In the genomic region with DNA sequence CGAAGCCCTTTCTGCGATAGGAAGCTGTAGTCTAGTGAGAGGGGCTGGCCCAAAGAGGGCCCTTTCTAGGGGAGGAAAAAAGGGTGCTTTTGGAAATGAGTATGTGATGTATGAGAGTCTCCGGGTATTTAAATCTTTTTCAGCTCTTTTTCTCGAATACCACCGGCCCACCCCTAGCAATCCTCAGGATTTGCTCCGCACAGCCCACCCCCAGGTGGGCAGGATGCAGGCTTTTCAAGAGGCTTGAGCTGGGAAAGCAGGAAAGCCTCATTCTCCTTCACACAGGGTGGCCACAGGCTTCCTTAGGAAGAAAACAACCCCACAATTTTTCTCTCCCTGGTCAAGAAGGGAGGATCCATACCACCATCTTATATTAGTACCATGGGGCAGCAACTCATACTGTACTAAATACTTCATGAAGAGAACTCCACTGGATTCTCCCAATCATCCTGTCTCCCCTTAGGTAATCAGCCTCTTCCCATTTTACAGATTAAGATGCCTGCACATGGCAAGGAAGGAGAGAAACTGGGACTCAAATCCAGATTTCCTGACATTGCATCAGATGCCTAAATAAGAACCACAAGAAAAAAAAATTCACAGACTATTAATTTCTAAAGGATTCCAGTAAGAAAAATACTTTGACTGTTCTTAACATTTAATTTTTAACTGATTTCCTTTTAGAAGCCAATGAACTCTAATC, we compare ENCODE assay signal across 19 cellular contexts.
DNase-seq lines count a peak whose midpoint lies in the region; ATAC-seq, FAIRE-seq and TF ChIP-seq lines count a peak whose summit lies in the region.
"Had no signal": no experiment of that assay in that cellular context is flagged by ENCODE, and none has a peak within 500 bp of the region (broad histone marks: within the 10 kb centered on the region; RNA-seq: fewer than 3 reads in every experiment).

No MANE protein-coding gene starts in this region.

- no peaks in the 10 kb centered on the region for H3K9me1 ChIP-seq in keratinocyte (ENCODE audit: control insufficient read depth, extremely low read depth, insufficient read depth, low read length)

- TF ChIP-seq POLR2A in A549 (IDR thresholded peaks at IDR 0.05; ENCODE audit: low read length), result no peak

- H3K27me3 ChIP-seq in keratinocyte (ENCODE audit: control insufficient read depth, extremely low read depth, insufficient read depth, low read length), result no peaks in the 10 kb centered on the region
- H3K27me3 ChIP-seq in HAP-1 (ENCODE audit: low read depth), result no peaks in the 10 kb centered on the region
- H3K27me3 ChIP-seq in heart right ventricle, result no peaks in the 10 kb centered on the region
- H3K27me3 ChIP-seq: colonic mucosa, gastrocnemius medialis, tibial artery had no signal

- in situ Hi-C loops in HAP-1 (cut with MboI; ENCODE audit: low sequenced_read_pairs), result no loop called here

- peaks cover 91% of the 10 kb centered on the region for H3K79me2 ChIP-seq in keratinocyte (ENCODE audit: control insufficient read depth, insufficient read depth, low read length)

- peaks cover 81% of the 10 kb centered on the region for H3K4me1 ChIP-seq in A549
- peaks cover 3% of the 10 kb centered on the region; the same call in 1 of the 2 replicates for H3K4me1 ChIP-seq in HEK293 (ENCODE audit: control insufficient read depth, insufficient read depth, low read length)
- peaks cover 10% of the 10 kb centered on the region for H3K4me1 ChIP-seq in keratinocyte (ENCODE audit: control insufficient read depth, extremely low read depth, insufficient read depth, low read length)
- peaks cover 20% of the 10 kb centered on the region for H3K4me1 ChIP-seq in HAP-1
- peaks cover 4 to 71% (median 65%) of the 10 kb centered on the region in 9 donors for H3K4me1 ChIP-seq in heart right ventricle
- H3K4me1 ChIP-seq: colonic mucosa had no signal

- peaks cover under 1% of the 10 kb centered on the region for H3K27me3 Mint-ChIP-seq in brain
- no peaks in the 10 kb centered on the region for H3K27me3 Mint-ChIP-seq in stimulated activated memory B cell treated with anti-CD40 and anti-IgM and Interleukin-4, amounts not matched to agents 10 μg/mL and 1 μg/mL and 100 μg/mL, for 72 hours
- H3K27me3 Mint-ChIP-seq: activated naive CD8-positive, alpha-beta T cell treated with anti-CD3 and anti-CD28 coated beads, Interleukin-2, amount 50 U/mL, for 24 hours had no signal

- peak overlapping the region; percentile 30 for H3K9ac ChIP-seq in keratinocyte (ENCODE audit: control insufficient read depth, extremely low read depth, insufficient read depth, low read length)

- H3K27ac Mint-ChIP-seq in brain, result peak overlapping the region in 3 of 5 experiments; percentile 40 to 88 (median 80)
- no peak overlapping the region for H3K27ac Mint-ChIP-seq in stimulated activated memory B cell treated with anti-CD40 and anti-IgM and Interleukin-4, amounts not matched to agents 10 μg/mL and 1 μg/mL and 100 μg/mL, for 72 hours
- H3K27ac Mint-ChIP-seq: activated naive CD8-positive, alpha-beta T cell treated with anti-CD3 and anti-CD28 coated beads, Interleukin-2, amount 50 U/mL, for 24 hours had no signal

- CTCF ChIA-PET in A549 (lab: Yijun Ruan, JAX), result no interaction called here
- CTCF ChIA-PET in HEK293 (lab: Yijun Ruan, JAX), result no interaction called here

- WGBS in A549 (ENCODE audit: missing lambda C conversion rate), result 98% methylated on average over 6 of the region's 6 CpGs
- 81 to 82% methylated on average over 6 of the region's 6 CpGs for WGBS in heart right ventricle, 2 donors

- H3K4me3 ChIP-seq in A549 (no peak overlapping the region), HEK293 (ENCODE audit: low read depth, low read length) (no peak overlapping the region), keratinocyte (ENCODE audit: control insufficient read depth in 2 of 3, extremely low read depth in 1 of 3, insufficient read depth in 2 of 3, low read depth in 1 of 3, low read length in 3 of 3) (no peak overlapping the region), HAP-1 (no peak overlapping the region), heart right ventricle (no peak overlapping the region)
- H3K4me3 ChIP-seq: colonic mucosa, gastrocnemius medialis, GM12878, tibial artery had no signal

- peaks cover 4% of the 10 kb centered on the region for H4K20me1 ChIP-seq in keratinocyte (ENCODE audit: control insufficient read depth, extremely low read depth, insufficient read depth, low read length)

- H3K4me2 ChIP-seq in A549 (peak overlapping the region; percentile 9; the same call in 2 of the 3 replicates), keratinocyte (ENCODE audit: control insufficient read depth, extremely low read depth, insufficient read depth, low read depth, low read length) (no peak overlapping the region)

- no peaks in the 10 kb centered on the region for H3K9me3 Mint-ChIP-seq in brain
- no peaks in the 10 kb centered on the region for H3K9me3 Mint-ChIP-seq in stimulated activated memory B cell treated with anti-CD40 and anti-IgM and Interleukin-4, amounts not matched to agents 10 μg/mL and 1 μg/mL and 100 μg/mL, for 72 hours
- H3K9me3 Mint-ChIP-seq: activated naive CD8-positive, alpha-beta T cell treated with anti-CD3 and anti-CD28 coated beads, Interleukin-2, amount 50 U/mL, for 24 hours; mesothelial cell of epicardium had no signal

- no peak for DNase-seq in A549 (ENCODE audit: low read depth in 1 of 2, low spot score in 1 of 2)
- no peak for DNase-seq in keratinocyte (ENCODE audit: low read depth, low spot score)
- no peak for DNase-seq in HAP-1 (ENCODE audit: low spot score in 2 of 2)
- no peak for DNase-seq in heart right ventricle
- DNase-seq in NCI-H2107 treated with DMSO at 0.1 percent for 48 hours (lab: John Stamatoyannopoulos, UW; ENCODE audit: unreplicated experiment), result no peak
- DNase-seq: activated naive CD8-positive, alpha-beta T cell treated with anti-CD3 and anti-CD28 coated beads, Interleukin-2, amount 50 U/mL, for 24 hours; colonic mucosa; DMS79; gastrocnemius medialis; kidney; NCI-H1694 treated with DMSO at 0.1 percent for 48 hours; NCI-H82; stimulated activated CD4-positive, alpha-beta T cell treated with anti-CD3 and anti-CD28 coated beads, Interleukin-15, amount 100 ng/mL, for 24 hours; tibial artery had no signal

- no peak overlapping the region for H2AFZ ChIP-seq in keratinocyte (ENCODE audit: control insufficient read depth, low read length)

- no peak for TF ChIP-seq RAD21 in A549 (conservative IDR thresholded peaks at IDR 0.05 in 1 of 2, IDR thresholded peaks at IDR 0.05 in 1 of 2)

- no peak for ATAC-seq in A549
- ATAC-seq in heart right ventricle, result no peak
- ATAC-seq in stimulated activated memory B cell treated with anti-CD40 and anti-IgM and Interleukin-4, amounts not matched to agents 10 μg/mL and 1 μg/mL and 100 μg/mL, for 72 hours, result no peak
- ATAC-seq: activated naive CD8-positive, alpha-beta T cell treated with anti-CD3 and anti-CD28 coated beads, Interleukin-2, amount 50 U/mL, for 24 hours; gastrocnemius medialis; GM12878 had no signal

- no peaks in the 10 kb centered on the region for H3K36me3 Mint-ChIP-seq in brain
- H3K36me3 Mint-ChIP-seq in stimulated activated memory B cell treated with anti-CD40 and anti-IgM and Interleukin-4, amounts not matched to agents 10 μg/mL and 1 μg/mL and 100 μg/mL, for 72 hours, result peaks cover 17% of the 10 kb centered on the region

- intact Hi-C loops in heart right ventricle (cut with DNase I), result loop anchor here in 1 of 10 donors (10.0 kb wide), 1 partner anchor 62 kb away; no protein-coding TSS in a partner anchor

- TF ChIP-seq CTCF in A549 (IDR thresholded peaks at IDR 0.05) (no peak), HEK293 (tag by site-specific recombination; IDR thresholded peaks at IDR 0.05) (no peak), brain (conservative IDR thresholded peaks at IDR 0.05) (no peak), keratinocyte (optimal IDR thresholded peaks at IDR 0.05 in 1 of 3, IDR thresholded peaks at IDR 0.05 in 1 of 3, conservative IDR thresholded peaks at IDR 0.05 in 1 of 3; ENCODE audit: extremely low read depth in 1 of 3, insufficient read depth in 2 of 3, low read length in 3 of 3) (no peak), heart right ventricle (IDR thresholded peaks at IDR 0.05) (no peak)

- no peak for TF ChIP-seq EP300 in A549 (IDR thresholded peaks at IDR 0.05)

- POLR2A ChIA-PET in A549 (lab: Yijun Ruan, JAX), result no interaction called here
- POLR2A ChIA-PET in HEK293 (lab: Yijun Ruan, JAX), result no interaction called here

- H3K36me3 ChIP-seq in HEK293 (ENCODE audit: control insufficient read depth in 2 of 2, insufficient read depth in 1 of 2, low read length in 2 of 2) (no peaks in the 10 kb centered on the region), keratinocyte (ENCODE audit: control insufficient read depth in 2 of 2, extremely low read depth in 1 of 2, insufficient read depth in 2 of 2, low read length in 2 of 2) (peaks cover 7 to 10% of the 10 kb centered on the region in 2 experiments), HAP-1 (replicated peaks) (no peaks in the 10 kb centered on the region), heart right ventricle (peaks cover 0 to 8% (median 0%) of the 10 kb centered on the region in 9 donors)
- H3K36me3 ChIP-seq: colonic mucosa, gastrocnemius medialis, tibial artery had no signal

- peaks cover 94% of the 10 kb centered on the region for H3K4me1 Mint-ChIP-seq in brain
- peaks cover 83% of the 10 kb centered on the region for H3K4me1 Mint-ChIP-seq in stimulated activated memory B cell treated with anti-CD40 and anti-IgM and Interleukin-4, amounts not matched to agents 10 μg/mL and 1 μg/mL and 100 μg/mL, for 72 hours

- H3K27ac ChIP-seq in A549, result peak overlapping the region; percentile 59 to 79; a peak in 5 of 6 replicates
- H3K27ac ChIP-seq in HEK293 (ENCODE audit: extremely low read depth, low read depth, low read length), result no peak overlapping the region
- peak overlapping the region; percentile 66 for H3K27ac ChIP-seq in keratinocyte (ENCODE audit: control insufficient read depth, insufficient read depth, low read length)
- H3K27ac ChIP-seq in heart right ventricle, result no peak overlapping the region
- H3K27ac ChIP-seq: colonic mucosa had no signal

- H3K9me3 ChIP-seq in A549, result no peaks in the 10 kb centered on the region
- H3K9me3 ChIP-seq in HEK293 (ENCODE audit: control insufficient read depth, insufficient read depth, low read depth, low read length), result no peaks in the 10 kb centered on the region
- no peaks in the 10 kb centered on the region for H3K9me3 ChIP-seq in keratinocyte (ENCODE audit: control insufficient read depth, low read depth, low read length)
- no peaks in the 10 kb centered on the region for H3K9me3 ChIP-seq in HAP-1
- H3K9me3 ChIP-seq in heart right ventricle, result no peaks in the 10 kb centered on the region
- H3K9me3 ChIP-seq: colonic mucosa, gastrocnemius medialis, tibial artery had no signal

- FAIRE-seq in A549 (lab: Jason Lieb, UNC) (no peak), keratinocyte (lab: Jason Lieb, UNC) (no peak)
- FAIRE-seq: GM12878, kidney had no signal

- peak overlapping the region in 1 of 5 experiments; percentile 29 for H3K4me3 Mint-ChIP-seq in brain
- H3K4me3 Mint-ChIP-seq in stimulated activated memory B cell treated with anti-CD40 and anti-IgM and Interleukin-4, amounts not matched to agents 10 μg/mL and 1 μg/mL and 100 μg/mL, for 72 hours, result no peak overlapping the region
- H3K4me3 Mint-ChIP-seq: activated naive CD8-positive, alpha-beta T cell treated with anti-CD3 and anti-CD28 coated beads, Interleukin-2, amount 50 U/mL, for 24 hours; mesothelial cell of epicardium had no signal

- dilution Hi-C loops in keratinocyte (cut with MboI; ENCODE audit: extremely low pct_ligation_motif_present, low sequenced_read_pairs), result no loop called here

TF ChIP-seq in HEK293, 187 proteins besides CTCF, POLR2A, EP300 and RAD21 (continues in another document):
- no peak for TF ChIP-seq KLF1 (tag by site-specific recombination; IDR thresholded peaks at IDR 0.05)

Comparison
In these comparisons a context has a peak if more than half of its experiments do, and no peak if none do; other contexts are left out.
1. H3K27ac ChIP-seq: peak in A549 (2 of 2) and keratinocyte (single experiment); none in HEK293 (single experiment) and heart right ventricle (0 of 10).